Comparison of ENCODE assay signal across 1 cellular context in genomic region chr9:128455849-128456612, GRCh38.
TF ChIP-seq lines count a peak whose summit lies in the region.

TSS of gene ODF2 (plus strand) at chr9:128456006. CDS start at chr9:128456092, 86 bp downstream.

TF ChIP-seq in GM12878, 131 proteins besides CTCF, POLR2A, EP300 and RAD21 (continued from another document and continues in another):
- TF ChIP-seq ZBTB4 (CRISPR knock-in tag; IDR thresholded peaks at IDR 0.05) (no peak), CBX5 (IDR thresholded peaks at IDR 0.05; ENCODE audit: low read depth) (no peak), KDM1A (IDR thresholded peaks at IDR 0.05; ENCODE audit: borderline replicate concordance) (no peak), E4F1 (IDR thresholded peaks at IDR 0.05; ENCODE audit: borderline replicate concordance, partially characterized antibody) (peak; percentile 78), ESRRA (IDR thresholded peaks at IDR 0.05; ENCODE audit: low read length) (no peak), SKIL (IDR thresholded peaks at IDR 0.05; ENCODE audit: low read depth, poor library complexity, severe bottlenecking) (no peak), CHD1 (IDR thresholded peaks at IDR 0.05; ENCODE audit: low read depth, low read length) (no peak), ZBTB33 (IDR thresholded peaks at IDR 0.05) (no peak), TCF12 (IDR thresholded peaks at IDR 0.05; ENCODE audit: low read depth, low read length) (no peak), IRF4 (IDR thresholded peaks at IDR 0.05; ENCODE audit: low read depth, low read length) (no peak), PRDM15 (CRISPR knock-in tag; IDR thresholded peaks at IDR 0.05) (no peak), HDAC2 (IDR thresholded peaks at IDR 0.05) (no peak), NBN (IDR thresholded peaks at IDR 0.05) (0 out of 2 replicates have a peak, but pooled peaks have one; percentile 13), FOXM1 (IDR thresholded peaks at IDR 0.05; ENCODE audit: low read depth, low read length) (no peak), SREBF2 (IDR thresholded peaks at IDR 0.05; ENCODE audit: low read length) (no peak), CEBPB (IDR thresholded peaks at IDR 0.05; ENCODE audit: borderline replicate concordance in 1 of 2, low read depth in 2 of 2, low read length in 2 of 2) (0 out of 4 replicates have a peak, but pooled peaks of 1 of the 2 experiments have one; percentile 18), JUNB (IDR thresholded peaks at IDR 0.05) (no peak), SMARCA5 (IDR thresholded peaks at IDR 0.05) (peak; percentile 60; the same call in 1 of the 2 replicates), SPI1 (IDR thresholded peaks at IDR 0.05; ENCODE audit: borderline replicate concordance, insufficient read depth, low read depth, low read length) (no peak), NR2F1 (conservative IDR thresholded peaks at IDR 0.05) (peak; percentile 64), GABPA (IDR thresholded peaks at IDR 0.05; ENCODE audit: low read depth) (no peak), HDGF (IDR thresholded peaks at IDR 0.05) (peak; percentile 82; the same call in 1 of the 2 replicates), ZNF687 (IDR thresholded peaks at IDR 0.05) (no peak; the same call in 1 of the 2 replicates), SIN3A (IDR thresholded peaks at IDR 0.05; ENCODE audit: low read depth, low read length) (peak; percentile 94), FOXK2 (IDR thresholded peaks at IDR 0.05) (no peak), IRF5 (IDR thresholded peaks at IDR 0.05; ENCODE audit: borderline replicate concordance) (no peak), KAT2A (conservative IDR thresholded peaks at IDR 0.05; ENCODE audit: control insufficient read depth, low read depth, low read length) (no peak), PAX5 (IDR thresholded peaks at IDR 0.05; ENCODE audit: borderline replicate concordance, low read depth, low read length) (no peak; the same call in 1 of the 2 replicates), ATF2 (IDR thresholded peaks at IDR 0.05; ENCODE audit: low read length) (no peak), MEF2A (IDR thresholded peaks at IDR 0.05; ENCODE audit: insufficient read depth, low read depth, low read length) (no peak), E2F4 (IDR thresholded peaks at IDR 0.05; ENCODE audit: low read depth, low read length) (peak; percentile 89), EZH2 (IDR thresholded peaks at IDR 0.05; ENCODE audit: borderline replicate concordance, control insufficient read depth, low read depth, low read length) (no peak), CREB1 (IDR thresholded peaks at IDR 0.05; ENCODE audit: low read depth) (peak; percentile 93), POLR2AphosphoS2 (IDR thresholded peaks at IDR 0.05; ENCODE audit: low read depth, low read length) (peak; percentile 44; the same call in 1 of the 2 replicates), STAT1 (conservative IDR thresholded peaks at IDR 0.05) (no peak)
